In genomic region chrX:150574824-150575409, GRCh38 we compare ENCODE assay signal across 8 cellular contexts. TPM values are rescaled to one million over a fixed set of nuclear protein-coding genes. Genes with fewer than 3 reads are reported as not detected.
A peak's percentile ranks its signal among the peaks of the same experiment; 100 is the strongest.
DNase-seq lines count a peak whose midpoint lies in the region; ATAC-seq and TF ChIP-seq lines count a peak whose summit lies in the region.

No MANE protein-coding gene starts in this region.

- peaks cover 13% of the 10 kb centered on the region for H3K36me3 Mint-ChIP-seq in activated T-helper 17 cell treated with anti-CD3 and anti-CD28 coated beads, Interleukin-2, amount 50 U/mL, for 72 hours (ENCODE audit: low read depth)
- H3K36me3 Mint-ChIP-seq in progenitor cell of endocrine pancreas (ENCODE audit: insufficient read depth), result peaks cover 2% of the 10 kb centered on the region

- peak; percentile 63 for DNase-seq in activated effector memory CD4-positive, alpha-beta T cell treated with anti-CD3 and anti-CD28 coated beads, Interleukin-2, amount 50 U/mL, for 16 hours
- no peak for DNase-seq in activated effector memory CD4-positive, alpha-beta T cell treated with Interleukin-2 at 50 U/mL for 16 hours
- DNase-seq in GM19240 (ENCODE audit: insufficient read length, low spot score), result no peak
- DNase-seq in progenitor cell of endocrine pancreas (ENCODE audit: low spot score, unreplicated experiment), result no peak
- DNase-seq in NCI-H146 (lab: John Stamatoyannopoulos, UW), result no peak

- peak overlapping the region; percentile 4 for H3K27ac ChIP-seq in thymus (ENCODE audit: low read depth)

- H3K27me3 Mint-ChIP-seq in activated T-helper 17 cell treated with anti-CD3 and anti-CD28 coated beads, Interleukin-2, amount 50 U/mL, for 72 hours, result no peaks in the 10 kb centered on the region
- H3K27me3 Mint-ChIP-seq in progenitor cell of endocrine pancreas, result no peaks in the 10 kb centered on the region

- no peaks in the 10 kb centered on the region for H3K9me3 ChIP-seq in thymus (ENCODE audit: control insufficient read depth)

- peak overlapping the region; percentile 97 for H3K27ac Mint-ChIP-seq in activated T-helper 17 cell treated with anti-CD3 and anti-CD28 coated beads, Interleukin-2, amount 50 U/mL, for 72 hours
- no peak overlapping the region for H3K27ac Mint-ChIP-seq in progenitor cell of endocrine pancreas

- H3K4me1 Mint-ChIP-seq in activated T-helper 17 cell treated with anti-CD3 and anti-CD28 coated beads, Interleukin-2, amount 50 U/mL, for 72 hours, result peaks cover 34% of the 10 kb centered on the region
- peaks cover 6% of the 10 kb centered on the region for H3K4me1 Mint-ChIP-seq in progenitor cell of endocrine pancreas (ENCODE audit: low read depth)

- H3K9me3 Mint-ChIP-seq in activated T-helper 17 cell treated with anti-CD3 and anti-CD28 coated beads, Interleukin-2, amount 50 U/mL, for 72 hours, result no peaks in the 10 kb centered on the region
- H3K9me3 Mint-ChIP-seq in progenitor cell of endocrine pancreas (ENCODE audit: low read depth), result peaks cover 7% of the 10 kb centered on the region

- no peak overlapping the region for H3K4me3 ChIP-seq in thymus (ENCODE audit: low read length)

- no peaks in the 10 kb centered on the region for H3K27me3 ChIP-seq in thymus (ENCODE audit: control insufficient read depth, insufficient read depth)

- WGBS in thymus, result 44% methylated on average over 9 of the region's 9 CpGs

- peak; percentile 50 for ATAC-seq in HG03025 (IDR thresholded peaks at IDR 0.05; ENCODE audit: low FRiP score, unreplicated experiment)
- peak; percentile 67 for ATAC-seq in activated T-helper 17 cell treated with anti-CD3 and anti-CD28 coated beads, Interleukin-2, amount 50 U/mL, for 72 hours (replicated peaks)

- peaks cover 4% of the 10 kb centered on the region for H3K4me1 ChIP-seq in thymus (ENCODE audit: control insufficient read depth, insufficient read depth, low read length)

- TF ChIP-seq CTCF in progenitor cell of endocrine pancreas (IDR thresholded peaks at IDR 0.05; ENCODE audit: unreplicated experiment), result no peak

- no peaks in the 10 kb centered on the region for H3K36me3 ChIP-seq in thymus (ENCODE audit: control insufficient read depth, insufficient read depth)

- H3K4me3 Mint-ChIP-seq in activated T-helper 17 cell treated with anti-CD3 and anti-CD28 coated beads, Interleukin-2, amount 50 U/mL, for 72 hours, result peak overlapping the region; percentile 87
- no peak overlapping the region for H3K4me3 Mint-ChIP-seq in progenitor cell of endocrine pancreas (ENCODE audit: low read depth)

RNA-seq across cellular contexts. Expression of gene MTM1, which starts 6.5 kb away (rescaled TPM):
- 10 to 100 TPM; 17.1 to 21.4 TPM for total RNA-seq in activated T-helper 17 cell treated with anti-CD3 and anti-CD28 coated beads, Interleukin-2, amount 50 U/mL, for 72 hours
- 8.9 TPM for polyA plus RNA-seq in thymus
- 9.4 and 12.1 TPM in 2 replicates for total RNA-seq in progenitor cell of endocrine pancreas
